Comparison of ENCODE assay signal across 10 cellular contexts in the genomic region with DNA sequence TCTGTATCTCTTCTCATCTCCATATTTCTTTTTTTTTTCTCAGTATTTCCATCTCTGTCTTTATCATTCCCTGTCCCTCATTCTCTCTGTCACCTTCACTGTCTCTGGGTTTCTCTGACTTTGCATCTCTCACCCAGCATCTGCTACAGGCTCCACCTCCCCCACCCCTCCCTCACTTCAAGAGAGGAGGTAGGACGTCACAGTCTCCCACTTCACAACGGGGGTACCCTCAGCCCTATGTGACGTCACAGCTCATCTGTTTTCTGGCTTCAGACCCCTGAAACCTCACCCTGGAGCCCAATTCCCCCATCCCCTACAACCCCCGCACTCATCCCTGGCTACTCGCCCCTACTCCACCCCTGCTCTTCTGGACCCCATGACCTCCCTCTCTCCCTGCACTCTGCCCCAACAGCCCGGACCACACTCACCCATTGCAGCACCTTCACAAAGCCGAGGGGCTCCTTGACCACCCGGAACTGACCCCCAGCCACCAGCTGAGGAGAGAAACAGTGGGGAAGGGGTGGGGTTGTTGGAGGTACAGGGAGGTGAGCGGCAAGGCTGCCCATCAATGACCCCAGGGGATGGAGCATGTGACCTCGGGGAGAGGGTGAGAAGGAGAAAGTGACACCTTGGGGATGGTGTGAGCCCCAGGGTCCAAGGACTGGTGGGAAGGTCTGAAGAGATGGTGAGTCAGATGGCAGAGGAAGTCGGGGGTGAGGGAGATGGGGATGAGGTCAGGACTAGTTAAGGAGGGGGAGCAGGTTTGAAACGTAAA. TPM values are rescaled to one million over a fixed set of nuclear protein-coding genes. Genes with fewer than 3 reads are reported as not detected.
DNase-seq lines count a peak whose midpoint lies in the region; ATAC-seq and TF ChIP-seq lines count a peak whose summit lies in the region.
"Had no signal": no experiment of that assay in that cellular context is flagged by ENCODE, and none has a peak within 500 bp of the region (broad histone marks: within the 10 kb centered on the region; RNA-seq: fewer than 3 reads in every experiment).

No MANE protein-coding gene starts in this region.

- CTCF ChIA-PET in activated CD4-positive, alpha-beta T cell treated with anti-CD3 and anti-CD28 coated beads for 36 hours (lab: Charles Lee): no interaction called here
- CTCF ChIA-PET in activated CD8-positive, alpha-beta T cell treated with anti-CD3 and anti-CD28 coated beads, Interleukin-2, amount 10 ng/mL, durations not matched to agents 7 days and 5 days (lab: Charles Lee): no interaction called here
- CTCF ChIA-PET in PC-3 (lab: Charles Lee): no interaction called here

- H3K4me3 ChIP-seq in neural cell (ENCODE audit: low read length): peak overlapping the region; percentile 81
- H3K4me3 ChIP-seq in PC-3 (ENCODE audit: low read length): no peak overlapping the region

- H3K27me3 Mint-ChIP-seq in activated CD4-positive, alpha-beta T cell treated with anti-CD3 and anti-CD28 coated beads for 36 hours: no peaks in the 10 kb centered on the region
- H3K27me3 Mint-ChIP-seq in activated CD8-positive, alpha-beta T cell treated with anti-CD3 and anti-CD28 coated beads, Interleukin-2, amount 10 ng/mL, durations not matched to agents 7 days and 5 days (ENCODE audit: low read depth): no peaks in the 10 kb centered on the region

- H3K9me2 ChIP-seq in neural cell (ENCODE audit: insufficient read depth, low read length) (no peaks in the 10 kb centered on the region), PC-3 (replicated peaks; ENCODE audit: low read length) (no peaks in the 10 kb centered on the region)
- H3K9me2 ChIP-seq: SK-N-SH had no signal

- peaks cover 24% of the 10 kb centered on the region for H3K4me1 Mint-ChIP-seq in activated CD4-positive, alpha-beta T cell treated with anti-CD3 and anti-CD28 coated beads for 36 hours
- H3K4me1 Mint-ChIP-seq in activated CD8-positive, alpha-beta T cell treated with anti-CD3 and anti-CD28 coated beads, Interleukin-2, amount 10 ng/mL, durations not matched to agents 7 days and 5 days (ENCODE audit: low read depth): peaks cover 26% of the 10 kb centered on the region

- intact Hi-C loops in activated CD4-positive, alpha-beta T cell treated with anti-CD3 and anti-CD28 coated beads for 36 hours (cut with DNase I, micrococcal nuclease): no loop called here
- intact Hi-C loops in PC-3 (cut with micrococcal nuclease): loop anchor here (10.0 kb wide), 1 partner anchor 556 kb away; no protein-coding TSS in a partner anchor

- BruUV-seq in PC-3 (replicated peaks; lab: Mats Ljungman, UMichigan): no TSS peak

- TF ChIP-seq EP300 in neural cell (conservative IDR thresholded peaks at IDR 0.05; ENCODE audit: poor library complexity, severe bottlenecking): no peak

- H3K79me2 ChIP-seq in neural cell (replicated peaks; ENCODE audit: insufficient read depth, low read length): peaks cover 9% of the 10 kb centered on the region
- H3K79me2 ChIP-seq in PC-3 (ENCODE audit: low read length): no peaks in the 10 kb centered on the region

- H3F3A ChIP-seq in neural cell (ENCODE audit: insufficient read depth, low read length, poor library complexity, severe bottlenecking): no peaks in the 10 kb centered on the region
- H3F3A ChIP-seq in PC-3 (ENCODE audit: low read length, unreplicated experiment): no peaks in the 10 kb centered on the region

- no peak overlapping the region for H3K27ac Mint-ChIP-seq in activated CD4-positive, alpha-beta T cell treated with anti-CD3 and anti-CD28 coated beads for 36 hours
- no peak overlapping the region for H3K27ac Mint-ChIP-seq in activated CD8-positive, alpha-beta T cell treated with anti-CD3 and anti-CD28 coated beads, Interleukin-2, amount 10 ng/mL, durations not matched to agents 7 days and 5 days

- H3K27me3 ChIP-seq in neural cell (ENCODE audit: insufficient read depth, low read depth, low read length): no peaks in the 10 kb centered on the region
- no peaks in the 10 kb centered on the region for H3K27me3 ChIP-seq in PC-3 (ENCODE audit: low read length)
- H3K27me3 ChIP-seq: ascending aorta had no signal

- peak overlapping the region; percentile 60 for H3K4me3 Mint-ChIP-seq in activated CD4-positive, alpha-beta T cell treated with anti-CD3 and anti-CD28 coated beads for 36 hours
- H3K4me3 Mint-ChIP-seq in activated CD8-positive, alpha-beta T cell treated with anti-CD3 and anti-CD28 coated beads, Interleukin-2, amount 10 ng/mL, durations not matched to agents 7 days and 5 days: peak overlapping the region; percentile 18

- peak overlapping the region; percentile 85 for H3K27ac ChIP-seq in neural cell (ENCODE audit: low read length)
- H3K27ac ChIP-seq in PC-3 (ENCODE audit: low read length): no peak overlapping the region

- H3K4me2 ChIP-seq in neural cell (ENCODE audit: low read length): peak overlapping the region; percentile 76
- H3K4me2 ChIP-seq in PC-3 (ENCODE audit: low read length): no peak overlapping the region

- TF ChIP-seq RAD21 in neural cell (conservative IDR thresholded peaks at IDR 0.05): no peak

- no peaks in the 10 kb centered on the region for H4K20me1 ChIP-seq in neural cell (ENCODE audit: insufficient read depth)
- H4K20me1 ChIP-seq in PC-3 (ENCODE audit: low read length): no peaks in the 10 kb centered on the region

- H3K9me3 ChIP-seq in neural cell (ENCODE audit: low read length): no peaks in the 10 kb centered on the region
- no peaks in the 10 kb centered on the region for H3K9me3 ChIP-seq in PC-3 (ENCODE audit: low read length)
- H3K9me3 ChIP-seq: ascending aorta, SK-N-SH had no signal

- peak; percentile 28 for DNase-seq in activated CD4-positive, alpha-beta T cell treated with anti-CD3 and anti-CD28 coated beads for 36 hours
- DNase-seq in activated CD4-positive, alpha-beta T cell treated with anti-CD3 and anti-CD28 coated beads, Interleukin-2, amount 50 U/mL, for 4 hours: no peak
- DNase-seq in activated CD8-positive, alpha-beta T cell treated with anti-CD3 and anti-CD28 coated beads, Interleukin-2, amount 10 ng/mL, durations not matched to agents 7 days and 5 days: no peak
- DNase-seq in PC-3: no peak
- DNase-seq: erythroblast, NCI-H1048, SK-N-SH had no signal

- peaks cover 4% of the 10 kb centered on the region; the same call in 1 of the 2 replicates for H3K4me1 ChIP-seq in PC-3 (ENCODE audit: insufficient read depth, low read length)
- H3K4me1 ChIP-seq: ascending aorta had no signal

- no peak overlapping the region for H2AFZ ChIP-seq in neural cell (ENCODE audit: low read depth, low read length)
- no peak overlapping the region for H2AFZ ChIP-seq in PC-3 (ENCODE audit: low read length)

- no peak for ATAC-seq in activated CD4-positive, alpha-beta T cell treated with anti-CD3 and anti-CD28 coated beads for 36 hours
- no peak for ATAC-seq in activated CD8-positive, alpha-beta T cell treated with anti-CD3 and anti-CD28 coated beads, Interleukin-2, amount 10 ng/mL, durations not matched to agents 7 days and 5 days
- no peak for ATAC-seq in GM18519 (IDR thresholded peaks at IDR 0.05; ENCODE audit: low FRiP score, unreplicated experiment)
- no peak for ATAC-seq in PC-3

- POLR2A ChIA-PET in activated CD4-positive, alpha-beta T cell treated with anti-CD3 and anti-CD28 coated beads for 36 hours (lab: Charles Lee): no interaction called here
- POLR2A ChIA-PET in activated CD8-positive, alpha-beta T cell treated with anti-CD3 and anti-CD28 coated beads, Interleukin-2, amount 10 ng/mL, durations not matched to agents 7 days and 5 days (lab: Charles Lee): no interaction called here
- POLR2A ChIA-PET in PC-3 (lab: Charles Lee; ENCODE audit: unreplicated experiment): no interaction called here

- no peaks in the 10 kb centered on the region for H3K9me3 Mint-ChIP-seq in activated CD4-positive, alpha-beta T cell treated with anti-CD3 and anti-CD28 coated beads for 36 hours (ENCODE audit: low read depth)
- H3K9me3 Mint-ChIP-seq in activated CD8-positive, alpha-beta T cell treated with anti-CD3 and anti-CD28 coated beads, Interleukin-2, amount 10 ng/mL, durations not matched to agents 7 days and 5 days (ENCODE audit: insufficient read depth): no peaks in the 10 kb centered on the region

- peak overlapping the region; percentile 93 for H3K9ac ChIP-seq in neural cell (ENCODE audit: low read length)
- H3K9ac ChIP-seq in PC-3 (ENCODE audit: low read length): no peak overlapping the region
- H3K9ac ChIP-seq: SK-N-SH had no signal

- TF ChIP-seq CTCF in neural cell (IDR thresholded peaks at IDR 0.05; ENCODE audit: poor library complexity, severe bottlenecking): no peak
- TF ChIP-seq CTCF in PC-3 (conservative IDR thresholded peaks at IDR 0.05; ENCODE audit: low read depth, low read length): no peak

- no peaks in the 10 kb centered on the region for H3K36me3 Mint-ChIP-seq in activated CD4-positive, alpha-beta T cell treated with anti-CD3 and anti-CD28 coated beads for 36 hours (ENCODE audit: low read depth)
- H3K36me3 Mint-ChIP-seq in activated CD8-positive, alpha-beta T cell treated with anti-CD3 and anti-CD28 coated beads, Interleukin-2, amount 10 ng/mL, durations not matched to agents 7 days and 5 days (ENCODE audit: low read depth): no peaks in the 10 kb centered on the region

- H3K36me3 ChIP-seq in neural cell (ENCODE audit: insufficient read depth, low read length): no peaks in the 10 kb centered on the region
- no peaks in the 10 kb centered on the region for H3K36me3 ChIP-seq in PC-3 (ENCODE audit: low read depth, low read length)
- H3K36me3 ChIP-seq: ascending aorta had no signal

RNA-seq across cellular contexts. Expression of gene SYP, which starts 1.3 kb away (rescaled TPM):
- total RNA-seq in activated CD4-positive, alpha-beta T cell treated with anti-CD3 and anti-CD28 coated beads for 36 hours: 1 to 10 TPM; 7.2 to 8.5 TPM
- total RNA-seq in activated CD8-positive, alpha-beta T cell treated with anti-CD3 and anti-CD28 coated beads, Interleukin-2, amount 10 ng/mL, durations not matched to agents 7 days and 5 days: 1 to 10 TPM; 1.1 to 2.6 TPM
- polyA plus RNA-seq in neural cell: 240 and 281 TPM in 2 replicates
- 149 and 163 TPM in 2 replicates for polyA minus RNA-seq in neural cell
- 0.29 and 0.47 TPM in 2 replicates for total RNA-seq in PC-3 (2014; rRNA removed)

RNA-seq across cellular contexts. Expression of gene PRICKLE3, which starts 12.6 kb away (rescaled TPM):
- 10 to 100 TPM; 22.3 to 23.0 TPM for total RNA-seq in activated CD4-positive, alpha-beta T cell treated with anti-CD3 and anti-CD28 coated beads for 36 hours
- 10 to 100 TPM; 13.9 TPM for total RNA-seq in activated CD8-positive, alpha-beta T cell treated with anti-CD3 and anti-CD28 coated beads, Interleukin-2, amount 10 ng/mL, durations not matched to agents 7 days and 5 days
- polyA plus RNA-seq in neural cell: 0.45 TPM in 1 of 2 replicates, not detected in the other
- polyA minus RNA-seq in neural cell: not detected in 2 replicates
- 16.5 and 29.1 TPM in 2 replicates for total RNA-seq in PC-3 (2014; rRNA removed)

RNA-seq across cellular contexts. Expression of gene PLP2, which starts 27.0 kb away (rescaled TPM):
- 100 to 1,000 TPM; 174 to 202 TPM for total RNA-seq in activated CD4-positive, alpha-beta T cell treated with anti-CD3 and anti-CD28 coated beads for 36 hours
- total RNA-seq in activated CD8-positive, alpha-beta T cell treated with anti-CD3 and anti-CD28 coated beads, Interleukin-2, amount 10 ng/mL, durations not matched to agents 7 days and 5 days: 100 to 1,000 TPM; 203 to 214 TPM
- not detected in 2 replicates for polyA plus RNA-seq in neural cell
- polyA minus RNA-seq in neural cell: not detected in 2 replicates
- total RNA-seq in PC-3 (2014; rRNA removed): 165 and 171 TPM in 2 replicates

RNA-seq across cellular contexts. Expression of gene CACNA1F, which starts 34.4 kb away (rescaled TPM):
- under 1 TPM; 0.65 to 0.87 TPM for total RNA-seq in activated CD4-positive, alpha-beta T cell treated with anti-CD3 and anti-CD28 coated beads for 36 hours
- under 1 TPM; 0.11 to 0.18 TPM for total RNA-seq in activated CD8-positive, alpha-beta T cell treated with anti-CD3 and anti-CD28 coated beads, Interleukin-2, amount 10 ng/mL, durations not matched to agents 7 days and 5 days
- polyA plus RNA-seq in neural cell: not detected in 2 replicates
- polyA minus RNA-seq in neural cell: not detected in 2 replicates
- not detected in 2 replicates for total RNA-seq in PC-3 (2014; rRNA removed)
- total RNA-seq: ascending aorta had no signal
- polyA plus RNA-seq: SK-N-SH had no signal

RNA-seq across cellular contexts. Expression of gene MAGIX, which starts 36.2 kb away (rescaled TPM):
- total RNA-seq in activated CD4-positive, alpha-beta T cell treated with anti-CD3 and anti-CD28 coated beads for 36 hours: 1 to 10 TPM in 1 of 2 experiments, under 1 TPM in 1; 0.49 to 1.3 TPM
- 1 to 10 TPM in 1 of 2 experiments, under 1 TPM in 1; 0.97 to 1.5 TPM for total RNA-seq in activated CD8-positive, alpha-beta T cell treated with anti-CD3 and anti-CD28 coated beads, Interleukin-2, amount 10 ng/mL, durations not matched to agents 7 days and 5 days
- 4.2 and 12.2 TPM in 2 replicates for polyA plus RNA-seq in neural cell
- polyA minus RNA-seq in neural cell: 0.97 and 2.2 TPM in 2 replicates
- total RNA-seq in PC-3 (2014; rRNA removed): 9.3 and 12.5 TPM in 2 replicates
